1 cellular context compared by ENCODE assay signal in the genomic region with DNA sequence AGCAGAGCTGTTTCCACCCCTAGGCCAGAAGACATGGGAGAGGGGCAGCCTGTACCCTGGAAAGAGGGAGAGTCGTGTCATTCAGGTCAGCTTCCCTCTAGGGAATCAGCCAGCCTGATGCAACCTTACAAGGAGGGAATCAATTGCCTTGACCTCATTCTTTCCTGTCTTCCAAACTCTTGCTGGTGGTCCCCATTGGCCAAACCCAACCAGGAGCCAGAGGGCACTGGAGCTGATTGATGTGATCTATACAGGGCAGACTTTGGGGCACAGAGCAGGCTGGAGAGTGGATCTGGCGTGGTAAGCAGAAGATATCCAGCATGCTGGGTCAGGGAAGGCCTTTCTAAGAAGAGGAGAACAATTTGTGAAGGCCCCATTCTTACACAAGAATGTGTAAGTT.
TF ChIP-seq lines count a peak whose summit lies in the region.

No MANE protein-coding gene starts in this region.

TF ChIP-seq in H1, 55 proteins besides CTCF, POLR2A, EP300 and RAD21:
- TF ChIP-seq CHD1 (IDR thresholded peaks at IDR 0.05; ENCODE audit: low read depth, low read length) = no peak
- no peak for TF ChIP-seq SRF (IDR thresholded peaks at IDR 0.05; ENCODE audit: low read depth, low read length)
- TF ChIP-seq BCL11A (IDR thresholded peaks at IDR 0.05; ENCODE audit: low read depth in 2 of 2, low read length in 2 of 2) = no peak
- TF ChIP-seq FOSL1 (IDR thresholded peaks at IDR 0.05; ENCODE audit: insufficient read depth, low read depth, low read length) = no peak
- TF ChIP-seq SAP30 (IDR thresholded peaks at IDR 0.05; ENCODE audit: insufficient read depth, insufficient replicate concordance, low read length) = no peak
- no peak for TF ChIP-seq MAFK (IDR thresholded peaks at IDR 0.05; ENCODE audit: low read depth, low read length)
